20 cellular contexts compared by ENCODE assay signal in genomic region chr11:12871788-12872321, GRCh38.
DNase-seq lines count a peak whose midpoint lies in the region; ATAC-seq, FAIRE-seq and TF ChIP-seq lines count a peak whose summit lies in the region.
"Had no signal": no experiment of that assay in that cellular context is flagged by ENCODE, and none has a peak within 500 bp of the region (broad histone marks: within the 10 kb centered on the region; RNA-seq: fewer than 3 reads in every experiment).

No MANE protein-coding gene starts in this region.

- H3K4me1 ChIP-seq in A549 (peaks cover 50% of the 10 kb centered on the region), Karpas-422 (ENCODE audit: low read length) (no peaks in the 10 kb centered on the region)

- TF ChIP-seq CTCF in A549 (IDR thresholded peaks at IDR 0.05) (no peak), epithelial cell of esophagus (IDR thresholded peaks at IDR 0.05; ENCODE audit: insufficient read depth, low read depth, low read length, missing control alignments) (no peak), omental fat pad (IDR thresholded peaks at IDR 0.05) (no peak)

- no peaks in the 10 kb centered on the region for H3K9me2 ChIP-seq in Karpas-422 (replicated peaks; ENCODE audit: insufficient read depth, low read length)

- no peak overlapping the region for H3K9ac ChIP-seq in Karpas-422 (ENCODE audit: low read length)

- H3K4me3 ChIP-seq in A549: no peak overlapping the region
- H3K4me3 ChIP-seq in Karpas-422 (ENCODE audit: low read length): no peak overlapping the region
- H3K4me3 ChIP-seq in epithelial cell of esophagus (ENCODE audit: low read length): no peak overlapping the region
- H3K4me3 ChIP-seq: coronary artery, gastroesophageal sphincter had no signal

- POLR2A ChIA-PET in A549 (lab: Yijun Ruan, JAX): no interaction called here

- ATAC-seq in A549 (peak in 1 of 2 experiments; percentile 58; a peak in 3 of 6 replicates), omental fat pad (ENCODE audit: low FRiP score) (peak; percentile 69), GM18517 (IDR thresholded peaks at IDR 0.05; ENCODE audit: unreplicated experiment) (no peak)
- ATAC-seq: gastroesophageal sphincter, left colon had no signal

- no peaks in the 10 kb centered on the region; the same call in 1 of the 2 replicates for H3K27me3 ChIP-seq in Karpas-422 (ENCODE audit: low read length)
- H3K27me3 ChIP-seq: gastroesophageal sphincter had no signal

- TF ChIP-seq POLR2A in A549 (IDR thresholded peaks at IDR 0.05; ENCODE audit: low read length): no peak

- DNase-seq in A549 (ENCODE audit: low read depth in 1 of 2, low spot score in 1 of 2): peak in 1 of 2 experiments; percentile 30
- peak; percentile 28 for DNase-seq in Karpas-422
- DNase-seq in epithelial cell of esophagus (ENCODE audit: low read depth): peak; percentile 33
- DNase-seq in omental fat pad (ENCODE audit: low spot score): no peak
- no peak for DNase-seq in amygdala (lab: John Stamatoyannopoulos, UW)
- DNase-seq in NCI-H1930 (lab: John Stamatoyannopoulos, UW): no peak
- no peak for DNase-seq in stimulated activated CD4-positive, alpha-beta T cell treated with anti-CD3 and anti-CD28 coated beads, Interleukin-4, amount 100 ng/mL, for 24 hours
- DNase-seq: activated CD4-positive, alpha-beta T cell treated with anti-CD3 and anti-CD28 coated beads, Interleukin-2, amount 10 ng/mL, durations not matched to agents 24 days and 14 days; activated CD8-positive, alpha-beta memory T cell treated with anti-CD3 and anti-CD28 coated beads, Interleukin-2, amount 50 U/mL, for 4 hours; activated gamma-delta T cell treated with Interleukin-2 at 50 U/mL for 16 hours; anterior cingulate cortex; C1 segment of cervical spinal cord; DMS 273 treated with DMSO at 0.1 percent for 48 hours; left colon; NCI-H2081; NCI-H510A had no signal

- H4K20me1 ChIP-seq in Karpas-422 (ENCODE audit: insufficient read depth, low read depth, low read length): no peaks in the 10 kb centered on the region

- H3K27ac ChIP-seq in A549 (peak overlapping the region; percentile 38 to 66; a peak in 5 of 6 replicates), Karpas-422 (ENCODE audit: low read length) (no peak overlapping the region)
- H3K27ac ChIP-seq: coronary artery, epithelial cell of prostate, gastroesophageal sphincter had no signal

- H3K36me3 ChIP-seq in Karpas-422 (ENCODE audit: insufficient read depth, low read length): no peaks in the 10 kb centered on the region
- H3K36me3 ChIP-seq: gastroesophageal sphincter had no signal

- CTCF ChIA-PET in A549 (lab: Yijun Ruan, JAX): interaction anchor here (1.4 to 1.5 kb wide), 2 partner anchors 17 to 21 kb away, joined by 7 to 11 read pairs; no protein-coding TSS in a partner anchor

- no peak overlapping the region for H2AFZ ChIP-seq in Karpas-422 (ENCODE audit: low read length)

- no peak for TF ChIP-seq RAD21 in A549 (conservative IDR thresholded peaks at IDR 0.05 in 1 of 2, IDR thresholded peaks at IDR 0.05 in 1 of 2)

- H3K4me2 ChIP-seq in A549: peak overlapping the region; percentile 34; the same call in 2 of the 3 replicates
- no peak overlapping the region for H3K4me2 ChIP-seq in Karpas-422 (ENCODE audit: low read depth, low read length, poor library complexity, severe bottlenecking)

- no peak for TF ChIP-seq EP300 in A549 (IDR thresholded peaks at IDR 0.05)

- no peak for FAIRE-seq in A549 (lab: Jason Lieb, UNC)

- H3K9me3 ChIP-seq in A549: no peaks in the 10 kb centered on the region
- H3K9me3 ChIP-seq in Karpas-422 (ENCODE audit: low read length): no peaks in the 10 kb centered on the region
- H3K9me3 ChIP-seq: gastroesophageal sphincter had no signal

- WGBS in A549 (ENCODE audit: missing lambda C conversion rate): 85% methylated on average over 11 of the region's 11 CpGs

- H3K79me2 ChIP-seq in Karpas-422 (ENCODE audit: low read length): no peaks in the 10 kb centered on the region

TF ChIP-seq in A549, 52 proteins besides CTCF, POLR2A, EP300 and RAD21:
- TF ChIP-seq MAX (IDR thresholded peaks at IDR 0.05) (no peak), HMGXB4 (CRISPR knock-in tag; IDR thresholded peaks at IDR 0.05; ENCODE audit: borderline replicate concordance) (no peak), RFX5 (IDR thresholded peaks at IDR 0.05) (no peak), ZC3H11A (IDR thresholded peaks at IDR 0.05) (no peak), RNF2 (IDR thresholded peaks at IDR 0.05; ENCODE audit: borderline replicate concordance, low read depth) (no peak), JUNB (IDR thresholded peaks at IDR 0.05) (peak; percentile 20; the same call in 1 of the 2 replicates), RCOR1 (IDR thresholded peaks at IDR 0.05; ENCODE audit: low read depth, low read length) (no peak), FOXS1 (CRISPR knock-in tag; IDR thresholded peaks at IDR 0.05) (no peak), JUN (IDR thresholded peaks at IDR 0.05) (no peak), PHF8 (IDR thresholded peaks at IDR 0.05; ENCODE audit: borderline replicate concordance, low read depth) (no peak), EHMT2 (IDR thresholded peaks at IDR 0.05; ENCODE audit: low read depth) (no peak), CBX8 (IDR thresholded peaks at IDR 0.05) (no peak), CHD4 (IDR thresholded peaks at IDR 0.05; ENCODE audit: borderline replicate concordance) (no peak), FOSL2 (IDR thresholded peaks at IDR 0.05) (no peak), FOSL2 (CRISPR knock-in tag; IDR thresholded peaks at IDR 0.05) (peak; percentile 21), HOXB5 (CRISPR knock-in tag; IDR thresholded peaks at IDR 0.05) (no peak), FOSB (CRISPR knock-in tag; IDR thresholded peaks at IDR 0.05) (no peak), HOXB13 (CRISPR knock-in tag; IDR thresholded peaks at IDR 0.05; ENCODE audit: low read depth) (no peak), MAFK (IDR thresholded peaks at IDR 0.05; ENCODE audit: partially characterized antibody) (peak; percentile 35), REST (IDR thresholded peaks at IDR 0.05) (no peak), NPAS2 (CRISPR knock-in tag; IDR thresholded peaks at IDR 0.05; ENCODE audit: borderline replicate concordance) (no peak), USF2 (IDR thresholded peaks at IDR 0.05) (no peak), ESRRA (IDR thresholded peaks at IDR 0.05; ENCODE audit: borderline replicate concordance, low read length) (no peak), E2F6 (IDR thresholded peaks at IDR 0.05; ENCODE audit: borderline replicate concordance, low read depth) (no peak)

Comparison
In these comparisons a context has a peak if more than half of its experiments do, and no peak if none do; other contexts are left out.
1. DNase-seq: peak in Karpas-422 (single experiment) and epithelial cell of esophagus (single experiment); none in omental fat pad (single experiment), amygdala (0 of 56), NCI-H1930 (0 of 2) and stimulated activated CD4-positive, alpha-beta T cell treated with anti-CD3 and anti-CD28 coated beads, Interleukin-4, amount 100 ng/mL, for 24 hours (single experiment).